8 cellular contexts compared by ENCODE assay signal in genomic region chr9:127980706-127981558, GRCh38. TPM values are rescaled to one million over a fixed set of nuclear protein-coding genes. Genes with fewer than 3 reads are reported as not detected.
A peak's percentile ranks its signal among the peaks of the same experiment; 100 is the strongest.
DNase-seq lines count a peak whose midpoint lies in the region; ATAC-seq and TF ChIP-seq lines count a peak whose summit lies in the region.

TSS of gene EEIG1 (minus strand) at chr9:127980989. CDS start at chr9:127980137, 852 bp downstream.

- no peak for TF ChIP-seq CTCF in suprapubic skin (IDR thresholded peaks at IDR 0.05)

- peaks cover 57% of the 10 kb centered on the region for H3K4me1 ChIP-seq in suprapubic skin

- peak within 1 kb of the TSS; percentile 63 for H3K4me3 ChIP-seq in GM08714 (ENCODE audit: low read length)
- H3K4me3 ChIP-seq in suprapubic skin = peak within 1 kb of the TSS; percentile 91

- H3K27ac ChIP-seq in suprapubic skin = peak within 1 kb of the TSS; percentile 96

- DNase-seq in NCI-H1092 (lab: John Stamatoyannopoulos, UW) = peak; percentile 93
- DNase-seq in activated naive CD4-positive, alpha-beta T cell treated with anti-CD3 and anti-CD28 coated beads, Interleukin-2, amount 50 U/mL, for 16 hours = peak; percentile 99
- DNase-seq in globus pallidus (ENCODE audit: low spot score) = peak; percentile 97
- peak; percentile 96 for DNase-seq in occipital lobe (lab: John Stamatoyannopoulos, UW)
- DNase-seq in suprapubic skin (ENCODE audit: low spot score in 2 of 2) = peak; percentile 97

- no peaks in the 10 kb centered on the region for H3K36me3 ChIP-seq in suprapubic skin

- TF ChIP-seq EP300 in suprapubic skin (IDR thresholded peaks at IDR 0.05) = no peak

- WGBS in suprapubic skin = under 1% methylated on average over 32 of the region's 93 CpGs

- no peaks in the 10 kb centered on the region for H3K9me3 ChIP-seq in suprapubic skin

- TF ChIP-seq POLR2A in suprapubic skin (IDR thresholded peaks at IDR 0.05) = peak; percentile 54 to 78

- peak; percentile 67 for ATAC-seq in HG02571 (IDR thresholded peaks at IDR 0.05; ENCODE audit: unreplicated experiment)
- peak; percentile 95 for ATAC-seq in SK-N-SH treated with all-trans-retinoic acid at 6 μM for 48 hours

- no peaks in the 10 kb centered on the region for H3K27me3 ChIP-seq in suprapubic skin

TF ChIP-seq in SK-N-SH treated with all-trans-retinoic acid at 6 μM for 48 hours, 23 proteins besides CTCF, POLR2A, EP300 and RAD21:
- TF ChIP-seq RARB (CRISPR knock-in tag; IDR thresholded peaks at IDR 0.05) (no peak), CREB5 (CRISPR knock-in tag; IDR thresholded peaks at IDR 0.05; ENCODE audit: low read depth) (no peak), POU6F1 (CRISPR knock-in tag; IDR thresholded peaks at IDR 0.05; ENCODE audit: borderline replicate concordance, low read depth) (no peak), ZNF70 (CRISPR knock-in tag; IDR thresholded peaks at IDR 0.05) (no peak), ZNF8 (CRISPR knock-in tag; IDR thresholded peaks at IDR 0.05) (no peak), GLIS3 (CRISPR knock-in tag; IDR thresholded peaks at IDR 0.05) (no peak), TOX (CRISPR knock-in tag; IDR thresholded peaks at IDR 0.05; ENCODE audit: borderline replicate concordance) (no peak), ZNF565 (CRISPR knock-in tag; conservative IDR thresholded peaks at IDR 0.05; ENCODE audit: low read depth) (no peak), BACH2 (CRISPR knock-in tag; IDR thresholded peaks at IDR 0.05; ENCODE audit: borderline replicate concordance) (no peak), CSDC2 (CRISPR knock-in tag; IDR thresholded peaks at IDR 0.05) (no peak), ARNTL (CRISPR knock-in tag; IDR thresholded peaks at IDR 0.05; ENCODE audit: borderline replicate concordance, low read depth) (no peak)

RNA-seq across cellular contexts. Expression of gene EEIG1, which starts in this region (rescaled TPM):
- 2.7 TPM for total RNA-seq in occipital lobe
- total RNA-seq in suprapubic skin = 10 to 100 TPM; 43.1 to 85.8 (median 59.5) TPM

Comparison
In these comparisons a context has a peak if more than half of its experiments do, and no peak if none do; other contexts are left out.
1. Peak in every context shown above with its lines: DNase-seq, ATAC-seq, H3K4me3 ChIP-seq and H3K27ac ChIP-seq.
2. RNA of gene EEIG1 (total RNA-seq): 43.1 to 85.8 TPM in suprapubic skin; 2.7 TPM in occipital lobe (single experiment); every median in the first group is over 10 times any median in the second.